8 cellular contexts compared by ENCODE assay signal in the genomic region with DNA sequence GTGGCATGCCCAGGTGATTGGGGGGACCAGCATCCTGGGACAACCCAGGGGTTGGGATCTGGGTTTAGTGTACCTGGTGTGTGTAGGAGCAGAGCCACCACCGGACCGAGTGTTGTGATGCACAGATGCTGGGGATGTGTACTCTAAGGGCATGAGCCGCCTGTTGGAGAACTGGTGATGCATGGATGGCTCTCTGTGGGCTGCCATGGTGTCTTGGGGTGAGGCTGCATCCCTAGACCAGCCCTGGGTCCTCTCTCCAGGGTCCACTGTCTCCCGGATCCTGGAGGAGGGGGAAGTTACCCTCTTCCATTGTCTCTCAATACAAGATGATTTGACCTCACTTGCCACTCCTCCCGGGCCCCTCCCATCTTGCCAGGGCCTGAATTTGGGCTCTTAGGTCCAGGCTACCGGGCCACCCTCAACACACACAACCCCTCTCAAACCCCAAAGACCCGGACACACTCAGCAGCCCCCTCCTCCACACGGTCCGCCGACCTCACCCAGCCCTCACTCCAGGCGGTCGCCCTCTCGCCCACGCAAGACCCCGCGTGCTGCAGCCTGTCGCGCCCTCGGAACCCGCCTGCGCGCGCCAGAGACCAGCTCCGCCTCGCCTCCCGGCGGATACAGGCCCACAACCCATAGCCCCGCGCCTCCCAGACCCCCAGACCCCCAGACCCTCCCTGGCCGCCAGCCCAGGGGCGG. TPM values are rescaled to one million over a fixed set of nuclear protein-coding genes. Genes with fewer than 3 reads are reported as not detected.
A peak's percentile ranks its signal among the peaks of the same experiment; 100 is the strongest.
DNase-seq lines count a peak whose midpoint lies in the region; ATAC-seq, FAIRE-seq and TF ChIP-seq lines count a peak whose summit lies in the region.

No MANE protein-coding gene starts in this region.

- H3K36me3 ChIP-seq in pancreas, result peaks cover 0 to 4% (median 0%) of the 10 kb centered on the region in 3 donors

- POLR2A ChIA-PET in activated B cell treated with CpG ODN at 0.5 μM for 24 hours (lab: Charles Lee), result no interaction called here

- ATAC-seq in activated B cell treated with CpG ODN at 0.5 μM for 24 hours (ENCODE audit: low read depth), result peak; percentile 36
- ATAC-seq in pancreas, result no peak
- ATAC-seq in GM21360 (IDR thresholded peaks at IDR 0.05; ENCODE audit: unreplicated experiment), result no peak

- TF ChIP-seq CTCF in AG09309 (IDR thresholded peaks at IDR 0.05; ENCODE audit: control insufficient read depth, insufficient read depth, low read depth, low read length, missing control alignments), result no peak
- no peak for TF ChIP-seq CTCF in GM20000 (IDR thresholded peaks at IDR 0.05; ENCODE audit: extremely low read depth, missing control alignments)
- no peak for TF ChIP-seq CTCF in activated B cell treated with CpG ODN at 0.5 μM for 24 hours (IDR thresholded peaks at IDR 0.05)
- TF ChIP-seq CTCF in pancreas (IDR thresholded peaks at IDR 0.05), result no peak

- no peak for FAIRE-seq in pancreas (lab: Jason Lieb, UNC)

- peak overlapping the region; percentile 36 to 66 (median 57) for H3K27ac ChIP-seq in pancreas

- peak overlapping the region; percentile 83 for H3K4me3 Mint-ChIP-seq in activated B cell treated with CpG ODN at 0.5 μM for 24 hours

- H3K9me3 ChIP-seq in pancreas, result no peaks in the 10 kb centered on the region

- DNase-seq in AG09309 (ENCODE audit: low read depth) (no peak), GM20000 (ENCODE audit: low spot score) (peak; percentile 68), activated B cell treated with CpG ODN at 0.5 μM for 24 hours (no peak), globus pallidus (ENCODE audit: low spot score) (peak; percentile 26), pancreas (peak in 2 of 6 donors; percentile 58 to 77), middle frontal gyrus (ENCODE audit: extremely low spot score, low spot score) (no peak)
- no peak for DNase-seq in stimulated activated naive CD4-positive, alpha-beta T cell treated with Interleukin-2 at 50 U/mL for 16 hours (lab: John Stamatoyannopoulos, UW)

- peaks cover 5% of the 10 kb centered on the region for H3K4me1 Mint-ChIP-seq in activated B cell treated with CpG ODN at 0.5 μM for 24 hours

- H3K9me3 Mint-ChIP-seq in activated B cell treated with CpG ODN at 0.5 μM for 24 hours, result no peaks in the 10 kb centered on the region

- H3K27me3 ChIP-seq in pancreas, result no peaks in the 10 kb centered on the region

- peaks cover 9 to 18% (median 9%) of the 10 kb centered on the region in 3 donors for H3K4me1 ChIP-seq in pancreas

- intact Hi-C loops in activated B cell treated with CpG ODN at 0.5 μM for 24 hours (cut with micrococcal nuclease) (no loop called here), pancreas (cut with DNase I) (no loop called here)

- no peak overlapping the region for H3K27ac Mint-ChIP-seq in activated B cell treated with CpG ODN at 0.5 μM for 24 hours

- peaks cover 4% of the 10 kb centered on the region for H3K27me3 Mint-ChIP-seq in activated B cell treated with CpG ODN at 0.5 μM for 24 hours

- no peaks in the 10 kb centered on the region for H3K36me3 Mint-ChIP-seq in activated B cell treated with CpG ODN at 0.5 μM for 24 hours (ENCODE audit: low read depth)

- WGBS in pancreas, 2 donors, result 8 to 9% methylated on average over 31 of the region's 31 CpGs

- peak overlapping the region; percentile 61 for H3K4me3 ChIP-seq in AG09309 (ENCODE audit: control insufficient read depth, low read depth, low read length)
- H3K4me3 ChIP-seq in pancreas, result peak overlapping the region; percentile 38 to 63 (median 58)

- CTCF ChIA-PET in activated B cell treated with CpG ODN at 0.5 μM for 24 hours (lab: Charles Lee), result no interaction called here

RNA-seq across cellular contexts. Expression of a gene that starts 0.6 kb away (rescaled TPM):
- total RNA-seq in activated B cell treated with CpG ODN at 0.5 μM for 24 hours (0.34 and 0.82 TPM in 2 replicates), pancreas (10 to 100 TPM in 3 of 6 donors, 1 to 10 TPM in 3; 8.3 to 20.2 (median 9.8) TPM)
- polyA plus RNA-seq in pancreas, result 100 to 1,000 TPM; 101 to 106 TPM

RNA-seq across cellular contexts. Expression of a gene that starts 10.7 kb away (rescaled TPM):
- 7.3 and 7.6 TPM in 2 replicates for total RNA-seq in activated B cell treated with CpG ODN at 0.5 μM for 24 hours
- 10 to 100 TPM; 23.5 to 60.1 (median 42.8) TPM for total RNA-seq in pancreas
- 100 to 1,000 TPM in 1 of 2 donors, 10 to 100 TPM in 1; 92.9 to 195 TPM for polyA plus RNA-seq in pancreas

RNA-seq across cellular contexts. Expression of a gene that starts 36.5 kb away (rescaled TPM):
- total RNA-seq in activated B cell treated with CpG ODN at 0.5 μM for 24 hours (96.5 and 98.6 TPM in 2 replicates), pancreas (10 to 100 TPM; 15.9 to 36.1 (median 27.8) TPM)
- 10 to 100 TPM; 30.6 to 58.1 TPM for polyA plus RNA-seq in pancreas

RNA-seq across cellular contexts. Expression of a gene that starts 37.4 kb away (rescaled TPM):
- total RNA-seq in activated B cell treated with CpG ODN at 0.5 μM for 24 hours (134 and 141 TPM in 2 replicates), pancreas (10 to 100 TPM; 41.0 to 55.2 (median 46.3) TPM)
- 10 to 100 TPM; 39.9 to 41.1 TPM for polyA plus RNA-seq in pancreas

Comparison
In these comparisons a context has a peak if more than half of its experiments do, and no peak if none do; other contexts are left out.
1. DNase-seq: peak in GM20000 (single experiment) and globus pallidus (single experiment); none in AG09309 (single experiment), activated B cell treated with CpG ODN at 0.5 μM for 24 hours (single experiment), stimulated activated naive CD4-positive, alpha-beta T cell treated with Interleukin-2 at 50 U/mL for 16 hours (single experiment) and middle frontal gyrus (single experiment).